In the genomic region with DNA sequence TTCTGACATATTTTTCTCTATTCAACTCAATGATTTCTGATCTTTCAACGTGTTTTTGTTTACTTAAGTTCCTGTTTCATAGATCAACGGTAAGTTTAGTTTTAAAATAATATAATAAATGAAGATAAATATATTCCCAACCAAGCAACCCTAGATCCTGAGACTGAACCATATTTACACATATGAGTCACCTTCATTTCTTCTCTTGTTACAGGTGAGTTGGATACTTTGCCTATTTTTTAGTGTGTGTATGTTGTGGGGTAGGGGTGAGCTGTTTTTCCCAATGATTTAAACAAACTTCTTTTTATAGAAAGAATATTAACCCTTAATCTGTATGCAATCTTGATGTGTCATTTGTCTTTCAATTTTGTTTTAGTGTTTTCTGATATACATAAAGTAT, we compare ENCODE assay signal across 28 cellular contexts.
"Had no signal": no experiment of that assay in that cellular context is flagged by ENCODE, and none has a peak within 500 bp of the region (broad histone marks: within the 10 kb centered on the region; RNA-seq: fewer than 3 reads in every experiment).

No MANE protein-coding gene starts in this region.

- FAIRE-seq: pancreas had no signal

- H3K4me3 ChIP-seq: pancreas, psoas muscle, skin epidermis, smooth muscle cell, spleen, suprapubic skin, testis, tibial artery, transverse colon, upper lobe of right lung, uterus had no signal

- H3K27ac ChIP-seq: neutrophil, pancreas, psoas muscle, skin epidermis, spleen, suprapubic skin, testis, tibial artery, transverse colon, upper lobe of right lung, uterus had no signal

- H3K4me1 ChIP-seq: pancreas, psoas muscle, spleen, suprapubic skin, testis, tibial artery, transverse colon, upper lobe of right lung, uterus had no signal

- ATAC-seq: naive thymus-derived CD8-positive, alpha-beta T cell; natural killer cell treated with Interleukin-12 subunit alpha and Interleukin-12 subunit beta and Interleukin-15 and Interleukin-18, amount 100 ng/mL, for 72 hours; pancreas; psoas muscle; right cardiac atrium; sciatic nerve; stimulated activated memory B cell treated with anti-CD40 and anti-IgM and Interleukin-4, amounts not matched to agents 10 μg/mL and 1 μg/mL and 100 μg/mL, for 72 hours; stimulated activated naive CD8-positive, alpha-beta T cell treated with anti-CD3 and anti-CD28 coated beads, Interleukin-15, amount 100 ng/mL, for 72 hours; stimulated activated naive CD8-positive, alpha-beta T cell treated with anti-CD3 and anti-CD28 coated beads, Interleukin-15, Interleukin-2, amounts not matched to agents 100 U/mL and 50 U/mL, for 24 hours; upper lobe of right lung had no signal

- H3K9me3 ChIP-seq: neutrophil, pancreas, psoas muscle, spleen, suprapubic skin, testis, tibial artery, transverse colon, upper lobe of right lung, uterus had no signal

- DNase-seq: naive thymus-derived CD8-positive, alpha-beta T cell; nephron progenitor cell; nucleus accumbens; pancreas; psoas muscle; right cardiac atrium; spleen; stimulated activated CD4-positive, alpha-beta T cell treated with anti-CD3 and anti-CD28 coated beads, Interleukin-12 subunit alpha, Interleukin-12 subunit beta, amount 100 ng/mL, for 4 hours; stimulated activated CD4-positive, alpha-beta T cell treated with anti-CD3 and anti-CD28 coated beads, Interleukin-1b, Interleukin-23, amount 100 ng/mL, for 48 hours; stimulated activated CD4-positive, alpha-beta T cell treated with anti-CD3 and anti-CD28 coated beads, Interleukin-4, amount 100 ng/mL, for 1 hour; stimulated activated CD4-positive, alpha-beta T cell treated with anti-CD3 and anti-CD28 coated beads, Interleukin-4, amount 100 ng/mL, for 4 hours; stimulated activated CD8-positive, alpha-beta memory T cell treated with anti-CD3 and anti-CD28 coated beads, Interleukin-4, amount 100 ng/mL, for 48 hours; stimulated activated naive CD4-positive, alpha-beta T cell; stimulated activated naive CD8-positive, alpha-beta T cell treated with anti-CD3 and anti-CD28 coated beads, Interleukin-15, amount 100 ng/mL, for 72 hours; stimulated activated naive CD8-positive, alpha-beta T cell treated with anti-CD3 and anti-CD28 coated beads, Interleukin-15, Interleukin-2, amounts not matched to agents 100 U/mL and 50 U/mL, for 24 hours; substantia nigra; testis; tibial artery; transverse colon; upper lobe of right lung; uterus had no signal

- H3K36me3 ChIP-seq: neutrophil, pancreas, spleen, suprapubic skin, tibial artery, transverse colon, upper lobe of right lung, uterus had no signal

- H3K4me2 ChIP-seq: smooth muscle cell had no signal

- H3K27me3 ChIP-seq: neutrophil, pancreas, spleen, suprapubic skin, testis, tibial artery, transverse colon, upper lobe of right lung, uterus had no signal
